25 cellular contexts compared by ENCODE assay signal in the genomic region with DNA sequence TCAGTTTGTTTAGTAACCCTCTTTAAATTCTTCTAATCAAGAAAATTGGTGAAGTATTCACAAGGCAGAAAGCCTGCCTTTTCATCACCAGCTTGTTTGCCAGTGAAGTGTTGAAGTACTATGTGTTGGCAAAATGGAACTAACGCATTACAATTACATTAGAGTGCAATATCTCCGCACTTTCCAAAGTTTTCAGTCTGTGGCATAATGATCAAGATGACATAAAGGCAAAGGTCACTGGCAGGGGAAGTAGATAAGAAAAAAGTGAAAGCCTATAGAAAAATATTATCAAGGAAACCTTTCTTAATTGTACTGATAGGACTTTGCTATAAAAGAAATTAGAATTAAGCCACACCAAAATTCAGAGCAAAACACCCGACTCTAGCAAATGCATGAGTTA. TPM values are rescaled to one million over a fixed set of nuclear protein-coding genes. Genes with fewer than 3 reads are reported as not detected.
DNase-seq lines count a peak whose midpoint lies in the region; ATAC-seq, FAIRE-seq and TF ChIP-seq lines count a peak whose summit lies in the region.
"Had no signal": no experiment of that assay in that cellular context is flagged by ENCODE, and none has a peak within 500 bp of the region (broad histone marks: within the 10 kb centered on the region; RNA-seq: fewer than 3 reads in every experiment).

No MANE protein-coding gene starts in this region.

- no peaks in the 10 kb centered on the region for H3K36me3 ChIP-seq in Panc1 (ENCODE audit: control insufficient read depth, insufficient read depth, low read length)
- H3K36me3 ChIP-seq in hepatocyte (replicated peaks; ENCODE audit: insufficient read depth, low read depth) = no peaks in the 10 kb centered on the region
- H3K36me3 ChIP-seq: BE2C had no signal

- peak overlapping the region; percentile 57 to 70; a peak in 5 of 6 replicates for H3K27ac ChIP-seq in A549
- H3K27ac ChIP-seq in Panc1 (ENCODE audit: low read length) = peak overlapping the region; percentile 99
- peak overlapping the region; percentile 91 for H3K27ac ChIP-seq in hepatocyte

- TF ChIP-seq CTCF in A549 (IDR thresholded peaks at IDR 0.05) (no peak), Panc1 (IDR thresholded peaks at IDR 0.05) (no peak), hepatocyte (IDR thresholded peaks at IDR 0.05; ENCODE audit: poor library complexity) (no peak), progenitor cell of endocrine pancreas (IDR thresholded peaks at IDR 0.05; ENCODE audit: unreplicated experiment) (no peak)

- no peak overlapping the region for H3K4me3 ChIP-seq in A549
- H3K4me3 ChIP-seq in Panc1 (ENCODE audit: low read depth in 2 of 2, low read length in 2 of 2) = no peak overlapping the region
- no peak overlapping the region for H3K4me3 ChIP-seq in hepatocyte

- H3K4me1 ChIP-seq in A549 (peaks cover 31% of the 10 kb centered on the region), Panc1 (ENCODE audit: control insufficient read depth, insufficient read depth, low read length) (peaks cover 29% of the 10 kb centered on the region), hepatocyte (ENCODE audit: insufficient read depth) (peaks cover 22% of the 10 kb centered on the region)

- H3K79me2 ChIP-seq in hepatocyte = no peaks in the 10 kb centered on the region

- CTCF ChIA-PET in A549 (lab: Yijun Ruan, JAX) = interaction anchor here (0.9 to 1.3 kb wide), 3 partner anchors 50 to 71 kb away, joined by 3 to 4 read pairs (median 4); a partner anchor contains a TSS
- CTCF ChIA-PET in Panc1 (lab: Charles Lee) = no interaction called here

- H3K36me3 Mint-ChIP-seq in progenitor cell of endocrine pancreas (ENCODE audit: insufficient read depth) = no peaks in the 10 kb centered on the region
- H3K36me3 Mint-ChIP-seq: activated naive CD8-positive, alpha-beta T cell treated with anti-CD3 and anti-CD28 coated beads, Interleukin-2, amount 10 ng/mL, durations not matched to agents 7 days and 5 days; memory B cell had no signal

- TF ChIP-seq POLR2A in A549 (IDR thresholded peaks at IDR 0.05; ENCODE audit: low read length) = no peak

- H4K20me1 ChIP-seq in hepatocyte (ENCODE audit: insufficient read depth, poor library complexity, severe bottlenecking) = no peaks in the 10 kb centered on the region

- no peak for TF ChIP-seq RAD21 in A549 (conservative IDR thresholded peaks at IDR 0.05 in 1 of 2, IDR thresholded peaks at IDR 0.05 in 1 of 2)

- no peak for DNase-seq in A549 (ENCODE audit: low read depth in 1 of 2, low spot score in 1 of 2)
- no peak for DNase-seq in Panc1 (ENCODE audit: low read depth, low spot score)
- no peak for DNase-seq in hepatocyte (ENCODE audit: low spot score)
- DNase-seq in progenitor cell of endocrine pancreas (ENCODE audit: low spot score, unreplicated experiment) = no peak
- no peak for DNase-seq in hepatic stellate cell (ENCODE audit: low spot score)
- no peak for DNase-seq in SIG-M5 (lab: John Stamatoyannopoulos, UW)
- DNase-seq in effector CD8-positive, alpha-beta T cell (lab: John Stamatoyannopoulos, UW) = no peak
- DNase-seq in activated CD8-positive, alpha-beta memory T cell treated with anti-CD3 and anti-CD28 coated beads for 24 hours = no peak
- DNase-seq: ACHN; activated CD4-positive, alpha-beta T cell treated with anti-CD3 and anti-CD28 coated beads for 1 hour; activated CD8-positive, alpha-beta T cell treated with anti-CD3 and anti-CD28 coated beads for 36 hours; activated naive CD8-positive, alpha-beta T cell treated with anti-CD3 and anti-CD28 coated beads, Interleukin-2, amount 10 ng/mL, durations not matched to agents 7 days and 5 days; BE2C; DMS79 treated with DMSO at 0.1 percent for 48 hours; GF-D8; glutamatergic neuron; NCI-H1105; NCI-H1930; NCI-H748 treated with DMSO at 0.1 percent for 48 hours; RPMI8226; stimulated activated CD4-positive, alpha-beta T cell treated with anti-CD3 and anti-CD28 coated beads, Interleukin-15, amount 100 ng/mL, for 24 hours; stimulated activated naive CD4-positive, alpha-beta T cell had no signal

- H3K27me3 ChIP-seq in Panc1 (ENCODE audit: control insufficient read depth, insufficient read depth, low read length) = no peaks in the 10 kb centered on the region
- no peaks in the 10 kb centered on the region for H3K27me3 ChIP-seq in hepatocyte
- H3K27me3 ChIP-seq: BE2C had no signal

- WGBS in A549 (ENCODE audit: missing lambda C conversion rate) = 89% methylated on average over 3 of the region's 3 CpGs
- 83% methylated on average over 3 of the region's 3 CpGs for WGBS in hepatocyte (ENCODE audit: low lambda C conversion rate, missing lambda C conversion rate)

- H3K9me3 Mint-ChIP-seq in progenitor cell of endocrine pancreas (ENCODE audit: low read depth) = no peaks in the 10 kb centered on the region
- H3K9me3 Mint-ChIP-seq: activated CD8-positive, alpha-beta T cell treated with anti-CD3 and anti-CD28 coated beads for 36 hours; activated naive CD8-positive, alpha-beta T cell treated with anti-CD3 and anti-CD28 coated beads, Interleukin-2, amount 10 ng/mL, durations not matched to agents 7 days and 5 days; memory B cell had no signal

- POLR2A ChIA-PET in A549 (lab: Yijun Ruan, JAX) (interaction anchor here (1.2 to 1.3 kb wide), 2 partner anchors 25 to 71 kb away, joined by 3 to 4 read pairs; a partner anchor contains a TSS), Panc1 (lab: Charles Lee) (no interaction called here)

- no peak for TF ChIP-seq EP300 in A549 (IDR thresholded peaks at IDR 0.05)

- no peak overlapping the region for H3K4me3 Mint-ChIP-seq in progenitor cell of endocrine pancreas (ENCODE audit: low read depth)
- H3K4me3 Mint-ChIP-seq: activated CD8-positive, alpha-beta T cell treated with anti-CD3 and anti-CD28 coated beads for 36 hours; activated naive CD8-positive, alpha-beta T cell treated with anti-CD3 and anti-CD28 coated beads, Interleukin-2, amount 10 ng/mL, durations not matched to agents 7 days and 5 days; memory B cell; neural crest cell had no signal

- no TSS peak for BruUV-seq in Panc1 (replicated peaks; lab: Mats Ljungman, UMichigan)

- H3K27ac Mint-ChIP-seq in progenitor cell of endocrine pancreas = peak overlapping the region; percentile 88
- H3K27ac Mint-ChIP-seq: activated CD8-positive, alpha-beta T cell treated with anti-CD3 and anti-CD28 coated beads for 36 hours; activated naive CD8-positive, alpha-beta T cell treated with anti-CD3 and anti-CD28 coated beads, Interleukin-2, amount 10 ng/mL, durations not matched to agents 7 days and 5 days; memory B cell had no signal

- no peaks in the 10 kb centered on the region for H3K9me2 ChIP-seq in hepatocyte (replicated peaks; ENCODE audit: insufficient read depth)

- intact Hi-C loops in Panc1 (cut with micrococcal nuclease; ENCODE audit: unreplicated experiment) = no loop called here

- H3K4me2 ChIP-seq in A549 = no peak overlapping the region; the same call in 2 of the 3 replicates
- H3K4me2 ChIP-seq in hepatocyte = peak overlapping the region; percentile 43

- H3K27me3 Mint-ChIP-seq in progenitor cell of endocrine pancreas = no peaks in the 10 kb centered on the region
- H3K27me3 Mint-ChIP-seq: memory B cell had no signal

- H2AFZ ChIP-seq in hepatocyte = no peak overlapping the region

- FAIRE-seq in A549 (lab: Jason Lieb, UNC) = no peak
- FAIRE-seq: H54 had no signal

- peaks cover 8% of the 10 kb centered on the region; the same call in 2 of the 3 replicates for H3K9me3 ChIP-seq in A549
- peaks cover 14% of the 10 kb centered on the region for H3K9me3 ChIP-seq in Panc1 (ENCODE audit: control insufficient read depth, insufficient read depth, low read depth, low read length)
- H3K9me3 ChIP-seq in hepatocyte (ENCODE audit: low read depth) = no peaks in the 10 kb centered on the region
- H3K9me3 ChIP-seq: BE2C had no signal

- ATAC-seq in A549 (no peak), Panc1 (no peak)
- ATAC-seq: activated CD8-positive, alpha-beta T cell treated with anti-CD3 and anti-CD28 coated beads for 36 hours had no signal

- in situ Hi-C loops in Panc1 (cut with HindIII; ENCODE audit: low pct_unique_long_range_greater_than_20kb, low sequenced_read_pairs) = no loop called here

- H3K4me1 Mint-ChIP-seq in progenitor cell of endocrine pancreas (ENCODE audit: low read depth) = peaks cover 32% of the 10 kb centered on the region
- H3K4me1 Mint-ChIP-seq: memory B cell, neural crest cell had no signal

TF ChIP-seq in A549, 52 proteins besides CTCF, POLR2A, EP300 and RAD21 (continues in another document):
- TF ChIP-seq KDM1A (IDR thresholded peaks at IDR 0.05; ENCODE audit: low read depth) (no peak), SREBF2 (IDR thresholded peaks at IDR 0.05) (no peak), HOXA7 (CRISPR knock-in tag; IDR thresholded peaks at IDR 0.05) (no peak), RNF2 (IDR thresholded peaks at IDR 0.05; ENCODE audit: borderline replicate concordance, low read depth) (no peak), HOXB5 (CRISPR knock-in tag; IDR thresholded peaks at IDR 0.05) (no peak)
- TF ChIP-seq, protein P1, sequence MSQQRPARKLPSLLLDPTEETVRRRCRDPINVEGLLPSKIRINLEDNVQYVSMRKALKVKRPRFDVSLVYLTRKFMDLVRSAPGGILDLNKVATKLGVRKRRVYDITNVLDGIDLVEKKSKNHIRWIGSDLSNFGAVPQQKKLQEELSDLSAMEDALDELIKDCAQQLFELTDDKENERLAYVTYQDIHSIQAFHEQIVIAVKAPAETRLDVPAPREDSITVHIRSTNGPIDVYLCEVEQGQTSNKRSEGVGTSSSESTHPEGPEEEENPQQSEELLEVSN (IDR thresholded peaks at IDR 0.05; ENCODE audit: borderline replicate concordance, low read depth) = no peak
- TF ChIP-seq, protein P2, sequence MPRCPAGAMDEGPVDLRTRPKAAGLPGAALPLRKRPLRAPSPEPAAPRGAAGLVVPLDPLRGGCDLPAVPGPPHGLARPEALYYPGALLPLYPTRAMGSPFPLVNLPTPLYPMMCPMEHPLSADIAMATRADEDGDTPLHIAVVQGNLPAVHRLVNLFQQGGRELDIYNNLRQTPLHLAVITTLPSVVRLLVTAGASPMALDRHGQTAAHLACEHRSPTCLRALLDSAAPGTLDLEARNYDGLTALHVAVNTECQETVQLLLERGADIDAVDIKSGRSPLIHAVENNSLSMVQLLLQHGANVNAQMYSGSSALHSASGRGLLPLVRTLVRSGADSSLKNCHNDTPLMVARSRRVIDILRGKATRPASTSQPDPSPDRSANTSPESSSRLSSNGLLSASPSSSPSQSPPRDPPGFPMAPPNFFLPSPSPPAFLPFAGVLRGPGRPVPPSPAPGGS (IDR thresholded peaks at IDR 0.05) = no peak

RNA-seq across cellular contexts. Expression of a gene that starts 25.0 kb away (rescaled TPM):
- polyA plus RNA-seq in A549 (2011; rRNA removed) (1,188 and 1,208 TPM in 2 replicates), A549 (2017; fragmentation: RNase III; extraction: RNeasy Plus Mini Kit Qiagen cat#74134 plus additional on column Dnase treatment) (739 to 828 TPM (median 767 TPM) in 3 replicates), hepatocyte (179 and 194 TPM in 2 replicates)
- polyA plus RNA-seq in A549 (2012; cell fraction: cytosol; rRNA removed) = 820 and 918 TPM in 2 replicates
- polyA plus RNA-seq in A549 (2012; cell fraction: nucleus; rRNA removed) = 729 and 1,002 TPM in 2 replicates
- 809 and 900 TPM in 2 replicates for polyA minus RNA-seq in A549 (2011; rRNA and poly(A)+ RNA removed)
- total RNA-seq in Panc1 (2021; ENCODE audit: unreplicated experiment) (1,063 TPM), hepatocyte (164 and 166 TPM in 2 replicates), progenitor cell of endocrine pancreas (2.1 and 2.3 TPM in 2 replicates)
- 1,714 TPM for polyA plus RNA-seq in Panc1 (2012; ENCODE audit: insufficient read length)
- total RNA-seq: activated CD8-positive, alpha-beta T cell treated with anti-CD3 and anti-CD28 coated beads for 36 hours; activated naive CD8-positive, alpha-beta T cell treated with anti-CD3 and anti-CD28 coated beads, Interleukin-2, amount 10 ng/mL, durations not matched to agents 7 days and 5 days; neural crest cell had no signal

Comparison
In these comparisons a context has a peak if more than half of its experiments do, and no peak if none do; other contexts are left out.
1. RNA of a gene that starts 25.0 kb away (total RNA-seq): 1,063 TPM in Panc1 (single experiment) and 164 to 166 TPM in hepatocyte; 2.1 to 2.3 TPM in progenitor cell of endocrine pancreas; every median in the first group is over 10 times any median in the second.
2. Peak in every context shown above with its lines, with median percentiles within 50 percentile points of each other: H3K27ac ChIP-seq.